3 cellular contexts compared by ENCODE assay signal in genomic region chr7:74821259-74821658, GRCh38. TPM values are rescaled to one million over a fixed set of nuclear protein-coding genes. Genes with fewer than 3 reads are reported as not detected.
"Had no signal": no experiment of that assay in that cellular context is flagged by ENCODE, and none has a peak within 500 bp of the region (broad histone marks: within the 10 kb centered on the region; RNA-seq: fewer than 3 reads in every experiment).

No MANE protein-coding gene starts in this region.

RNA-seq across cellular contexts. Expression of gene NCF1, which starts 47.4 kb away (rescaled TPM):
- total RNA-seq: GM23248, H4, HFFc6 had no signal
- polyA plus RNA-seq: GM23248 had no signal
